10 cellular contexts compared by ENCODE assay signal in the genomic region with DNA sequence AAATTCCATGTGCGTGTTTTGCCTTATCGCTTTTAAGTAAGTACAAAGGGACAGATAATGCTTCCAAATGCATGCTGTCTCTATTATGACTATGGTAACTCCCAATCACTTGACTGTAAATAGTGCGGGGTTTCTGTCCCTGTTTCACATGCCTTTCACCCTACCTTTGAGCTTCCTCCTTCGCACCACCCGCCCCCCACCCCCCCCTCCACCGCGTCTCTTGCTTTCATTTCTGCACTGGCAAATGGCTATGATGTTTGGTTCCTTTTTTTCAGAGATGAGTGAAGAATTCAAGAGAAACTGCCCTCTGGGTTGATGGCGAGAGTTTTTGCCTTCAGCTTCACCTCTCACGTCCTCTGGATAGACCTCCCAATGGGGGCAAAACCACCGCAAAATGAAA. TPM values are rescaled to one million over a fixed set of nuclear protein-coding genes. Genes with fewer than 3 reads are reported as not detected.
DNase-seq lines count a peak whose midpoint lies in the region; ATAC-seq, FAIRE-seq and TF ChIP-seq lines count a peak whose summit lies in the region.
"Had no signal": no experiment of that assay in that cellular context is flagged by ENCODE, and none has a peak within 500 bp of the region (broad histone marks: within the 10 kb centered on the region; RNA-seq: fewer than 3 reads in every experiment).

No MANE protein-coding gene starts in this region.

- no peak for FAIRE-seq in D721Med (lab: Jason Lieb, UNC)

- H3K9me3 Mint-ChIP-seq in activated T-cell treated with anti-CD3 and anti-CD28 coated beads, Interleukin-2, amount 50 U/mL, for 4 hours = peaks cover 7% of the 10 kb centered on the region
- peaks cover 17% of the 10 kb centered on the region for H3K9me3 Mint-ChIP-seq in type B pancreatic cell

- H3K36me3 ChIP-seq in OCI-LY3 (replicated peaks; ENCODE audit: low read depth, low read length) (no peaks in the 10 kb centered on the region), OCI-LY7 (ENCODE audit: insufficient read depth, low read length) (no peaks in the 10 kb centered on the region)

- H2AFZ ChIP-seq in OCI-LY3 (ENCODE audit: low read depth, low read length) = peak overlapping the region; percentile 52; the same call in 1 of the 2 replicates
- no peak overlapping the region for H2AFZ ChIP-seq in OCI-LY7 (ENCODE audit: low read length)

- H3K4me3 ChIP-seq in OCI-LY3 (ENCODE audit: low read length) (peak overlapping the region; percentile 68), foreskin fibroblast (ENCODE audit: low read depth in 1 of 2, low read length in 2 of 2) (peak overlapping the region; percentile 32 to 51), OCI-LY7 (ENCODE audit: low read depth, low read length, poor library complexity, severe bottlenecking) (no peak overlapping the region)

- H3K4me3 Mint-ChIP-seq in activated T-cell treated with anti-CD3 and anti-CD28 coated beads, Interleukin-2, amount 50 U/mL, for 4 hours = peak overlapping the region; percentile 77
- H3K4me3 Mint-ChIP-seq in type B pancreatic cell = peak overlapping the region; percentile 76

- H3K9me3 ChIP-seq in OCI-LY3 (ENCODE audit: insufficient read depth, low read length) (no peaks in the 10 kb centered on the region), OCI-LY7 (ENCODE audit: low read length) (no peaks in the 10 kb centered on the region)

- TF ChIP-seq CTCF in OCI-LY3 (IDR thresholded peaks at IDR 0.05; ENCODE audit: low read depth, low read length) = no peak
- TF ChIP-seq CTCF in foreskin fibroblast (IDR thresholded peaks at IDR 0.05; ENCODE audit: low read depth, low read length) = no peak
- TF ChIP-seq CTCF in type B pancreatic cell (conservative IDR thresholded peaks at IDR 0.05) = no peak
- TF ChIP-seq CTCF in D721Med (IDR thresholded peaks at IDR 0.05; ENCODE audit: insufficient read depth, missing control alignments) = no peak
- TF ChIP-seq CTCF in OCI-LY7 (conservative IDR thresholded peaks at IDR 0.05; ENCODE audit: low read length) = no peak

- H3K27me3 ChIP-seq in OCI-LY3 (ENCODE audit: low read depth, low read length) = peaks cover 12% of the 10 kb centered on the region; the same call in 1 of the 2 replicates

- BruUV-seq in OCI-LY7 (replicated peaks; lab: Mats Ljungman, UMichigan) = no TSS peak

- CTCF ChIA-PET in OCI-LY7 (lab: Charles Lee; ENCODE audit: unreplicated experiment) = no interaction called here

- H3K27ac ChIP-seq in OCI-LY3 (ENCODE audit: low read length) = no peak overlapping the region
- H3K27ac ChIP-seq in OCI-LY7 (ENCODE audit: low read depth, low read length, poor library complexity, severe bottlenecking) = no peak overlapping the region

- peaks cover 12% of the 10 kb centered on the region for H3K4me1 ChIP-seq in OCI-LY3 (ENCODE audit: low read length)
- no peaks in the 10 kb centered on the region for H3K4me1 ChIP-seq in OCI-LY7 (ENCODE audit: insufficient read depth, low read length, poor library complexity, severe bottlenecking)

- ATAC-seq in activated T-cell treated with anti-CD3 and anti-CD28 coated beads, Interleukin-2, amount 50 U/mL, for 4 hours = peak; percentile 89 to 95

- no peaks in the 10 kb centered on the region for H3K36me3 Mint-ChIP-seq in activated T-cell treated with anti-CD3 and anti-CD28 coated beads, Interleukin-2, amount 50 U/mL, for 4 hours (ENCODE audit: insufficient read depth)
- H3K36me3 Mint-ChIP-seq in type B pancreatic cell = peaks cover 6% of the 10 kb centered on the region

- H3K79me2 ChIP-seq in OCI-LY3 (ENCODE audit: low read length) (no peaks in the 10 kb centered on the region), OCI-LY7 (ENCODE audit: insufficient read depth, low read depth, low read length) (no peaks in the 10 kb centered on the region)

- POLR2A ChIA-PET in OCI-LY7 (lab: Charles Lee) = no interaction called here

- no peaks in the 10 kb centered on the region for H3K9me2 ChIP-seq in OCI-LY7 (ENCODE audit: insufficient read depth, low read length)

- H3K27me3 Mint-ChIP-seq in activated T-cell treated with anti-CD3 and anti-CD28 coated beads, Interleukin-2, amount 50 U/mL, for 4 hours (ENCODE audit: low read depth) = peaks cover 7% of the 10 kb centered on the region
- peaks cover 7% of the 10 kb centered on the region for H3K27me3 Mint-ChIP-seq in type B pancreatic cell

- H3K4me2 ChIP-seq in OCI-LY3 (ENCODE audit: low read length) (peak overlapping the region; percentile 93), OCI-LY7 (ENCODE audit: low read length) (no peak overlapping the region)

- H3K27ac Mint-ChIP-seq in type B pancreatic cell = peak overlapping the region; percentile 60

- no peak for DNase-seq in activated T-cell treated with anti-CD3 and anti-CD28 coated beads, Interleukin-2, amount 50 U/mL, for 4 hours
- DNase-seq in activated T-cell treated with anti-CD3 and anti-CD28 coated beads, Interleukin-2, amount 50 U/mL, for 1 hour = no peak
- DNase-seq in foreskin fibroblast (peak in 1 of 2 donors; percentile 27), type B pancreatic cell (ENCODE audit: extremely low spot score, unreplicated experiment) (no peak), activated gamma-delta T cell (lab: John Stamatoyannopoulos, UW) (no peak), D721Med (ENCODE audit: insufficient read length, low spot score) (no peak), OCI-LY7 (ENCODE audit: low spot score) (no peak)

- H3K4me1 Mint-ChIP-seq in activated T-cell treated with anti-CD3 and anti-CD28 coated beads, Interleukin-2, amount 50 U/mL, for 4 hours (ENCODE audit: low read depth) = peaks cover 30% of the 10 kb centered on the region
- peaks cover 26% of the 10 kb centered on the region for H3K4me1 Mint-ChIP-seq in type B pancreatic cell (ENCODE audit: unreplicated experiment)

- H4K20me1 ChIP-seq in OCI-LY3 (ENCODE audit: insufficient read depth, low read length) (no peaks in the 10 kb centered on the region), OCI-LY7 (ENCODE audit: insufficient read depth, low read length) (no peaks in the 10 kb centered on the region)

- H3K9ac ChIP-seq in OCI-LY3 (ENCODE audit: low read length) = 0 out of 2 replicates have a peak overlapping the region, but pooled peaks have one; percentile 5

- intact Hi-C loops in OCI-LY7 (cut with micrococcal nuclease; ENCODE audit: unreplicated experiment) = no loop called here

RNA-seq across cellular contexts. Expression of gene SPP2, which starts 25.0 kb away (rescaled TPM):
- not detected for total RNA-seq in activated T-cell treated with anti-CD3 and anti-CD28 coated beads, Interleukin-2, amount 50 U/mL, for 4 hours
- total RNA-seq in type B pancreatic cell (ENCODE audit: low replicate concordance) (not detected in 2 replicates), OCI-LY7 (2022) (not detected in 2 replicates)
- total RNA-seq in OCI-LY7 (2014; rRNA removed; shearing (Covaris generic)) = not detected in 2 replicates
- total RNA-seq: pulmonary artery endothelial cell; T-helper 1 cell treated with Interleukin-12 subunit alpha and Interleukin-12 subunit beta and Interleukin-4 antibody, amounts not matched to agents 30 ng/mL and 1 ng/mL, for 36 hours had no signal
